Comparison of ENCODE assay signal across 10 cellular contexts in the genomic region with DNA sequence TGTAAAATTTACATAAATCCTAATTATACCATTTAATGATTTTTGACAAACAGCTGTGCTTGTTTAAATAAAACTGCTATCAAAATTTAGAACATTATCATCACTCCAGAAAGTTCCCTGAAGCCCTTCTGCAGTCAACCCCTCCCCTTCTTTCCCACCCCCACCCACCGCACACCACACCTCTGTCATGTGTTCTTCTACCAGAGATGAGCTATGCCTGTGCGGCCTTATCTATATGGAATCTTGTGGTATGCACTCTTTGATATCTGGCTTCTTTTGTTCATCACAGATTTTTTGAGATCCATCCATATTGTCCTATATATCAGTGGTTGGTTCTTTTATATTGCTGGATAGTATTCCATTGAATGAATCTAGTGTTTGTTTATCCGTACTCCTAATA. TPM values are rescaled to one million over a fixed set of nuclear protein-coding genes. Genes with fewer than 3 reads are reported as not detected.
DNase-seq lines count a peak whose midpoint lies in the region; ATAC-seq and TF ChIP-seq lines count a peak whose summit lies in the region.
"Had no signal": no experiment of that assay in that cellular context is flagged by ENCODE, and none has a peak within 500 bp of the region (broad histone marks: within the 10 kb centered on the region; RNA-seq: fewer than 3 reads in every experiment).

No MANE protein-coding gene starts in this region.

- peaks cover 57% of the 10 kb centered on the region for H3K36me3 Mint-ChIP-seq in CD4-positive, CD25-positive, alpha-beta regulatory T cell
- H3K36me3 Mint-ChIP-seq in activated naive CD8-positive, alpha-beta T cell treated with anti-CD3 and anti-CD28 coated beads for 36 hours, result peaks cover 32% of the 10 kb centered on the region

- peak; percentile 36 to 50 (median 46) for DNase-seq in CD4-positive, CD25-positive, alpha-beta regulatory T cell
- DNase-seq in OCI-M1 (lab: John Stamatoyannopoulos, UW) (peak; percentile 21), GM13976 (ENCODE audit: low spot score) (no peak), NCI-H1048 (lab: John Stamatoyannopoulos, UW) (no peak)
- DNase-seq in activated naive CD8-positive, alpha-beta T cell treated with anti-CD3 and anti-CD28 coated beads for 36 hours, result no peak
- DNase-seq: NCI-H2227 treated with DMSO at 0.1 percent for 48 hours, SIG-M5 had no signal

- TF ChIP-seq CTCF in GM13976 (IDR thresholded peaks at IDR 0.05; ENCODE audit: borderline replicate concordance, control extremely low read depth, extremely low read depth, insufficient read depth, missing control alignments), result no peak

- peak overlapping the region in 2 of 3 donors; percentile 4 to 79 for H3K27ac Mint-ChIP-seq in CD4-positive, CD25-positive, alpha-beta regulatory T cell
- H3K27ac Mint-ChIP-seq in activated naive CD8-positive, alpha-beta T cell treated with anti-CD3 and anti-CD28 coated beads for 36 hours, result peak overlapping the region; percentile 92

- peak overlapping the region; percentile 80 to 94 (median 85) for H3K4me3 Mint-ChIP-seq in CD4-positive, CD25-positive, alpha-beta regulatory T cell
- H3K4me3 Mint-ChIP-seq in activated naive CD8-positive, alpha-beta T cell treated with anti-CD3 and anti-CD28 coated beads for 36 hours, result peak overlapping the region; percentile 72

- H3K27ac ChIP-seq in CD4-positive, CD25-positive, alpha-beta regulatory T cell (ENCODE audit: insufficient read depth, low read length, poor library complexity, severe bottlenecking), result peak overlapping the region; percentile 58
- peak overlapping the region; percentile 32 for H3K27ac ChIP-seq in rectal smooth muscle tissue (ENCODE audit: low read depth, low read length)

- peaks cover 83% of the 10 kb centered on the region for H3K4me1 ChIP-seq in CD4-positive, CD25-positive, alpha-beta regulatory T cell (ENCODE audit: control insufficient read depth, insufficient read depth, low read length, poor library complexity, severe bottlenecking)
- H3K4me1 ChIP-seq in rectal smooth muscle tissue (ENCODE audit: control insufficient read depth, insufficient read depth, low read length), result peaks cover 51% of the 10 kb centered on the region

- peak; percentile 29 to 38 for ATAC-seq in CD4-positive, CD25-positive, alpha-beta regulatory T cell (ENCODE audit: low read depth in 2 of 2)
- ATAC-seq in GM21526 (IDR thresholded peaks at IDR 0.05; ENCODE audit: low FRiP score, unreplicated experiment), result no peak
- no peak for ATAC-seq in GM18868 (IDR thresholded peaks at IDR 0.05; ENCODE audit: unreplicated experiment)

- peak overlapping the region; percentile 85 for H3K4me3 ChIP-seq in CD4-positive, CD25-positive, alpha-beta regulatory T cell (ENCODE audit: low read depth, low read length)
- H3K4me3 ChIP-seq in rectal smooth muscle tissue (ENCODE audit: low read length), result no peak overlapping the region

- peaks cover under 1% of the 10 kb centered on the region for H3K27me3 Mint-ChIP-seq in CD4-positive, CD25-positive, alpha-beta regulatory T cell
- no peaks in the 10 kb centered on the region for H3K27me3 Mint-ChIP-seq in activated naive CD8-positive, alpha-beta T cell treated with anti-CD3 and anti-CD28 coated beads for 36 hours

- no peaks in the 10 kb centered on the region for H3K27me3 ChIP-seq in CD4-positive, CD25-positive, alpha-beta regulatory T cell (ENCODE audit: control insufficient read depth, insufficient read depth, low read length)
- H3K27me3 ChIP-seq in rectal smooth muscle tissue (ENCODE audit: control insufficient read depth, insufficient read depth, low read length), result no peaks in the 10 kb centered on the region

- peaks cover 0 to 2% (median 0%) of the 10 kb centered on the region in 7 donors for H3K9me3 Mint-ChIP-seq in CD4-positive, CD25-positive, alpha-beta regulatory T cell
- no peaks in the 10 kb centered on the region for H3K9me3 Mint-ChIP-seq in activated naive CD8-positive, alpha-beta T cell treated with anti-CD3 and anti-CD28 coated beads for 36 hours

- H3K9ac ChIP-seq in rectal smooth muscle tissue (ENCODE audit: low read length), result no peak overlapping the region

- peaks cover 73 to 95% (median 81%) of the 10 kb centered on the region in 4 donors for H3K4me1 Mint-ChIP-seq in CD4-positive, CD25-positive, alpha-beta regulatory T cell
- H3K4me1 Mint-ChIP-seq in activated naive CD8-positive, alpha-beta T cell treated with anti-CD3 and anti-CD28 coated beads for 36 hours, result peaks cover 85% of the 10 kb centered on the region

- in situ Hi-C loops in GM13976 (cut with MboI; ENCODE audit: low sequenced_read_pairs, unreplicated experiment), result no loop called here

- H3K9me3 ChIP-seq in CD4-positive, CD25-positive, alpha-beta regulatory T cell (ENCODE audit: control insufficient read depth in 2 of 2, low read length in 2 of 2), result no peaks in the 10 kb centered on the region

- peaks cover 41% of the 10 kb centered on the region for H3K36me3 ChIP-seq in CD4-positive, CD25-positive, alpha-beta regulatory T cell (ENCODE audit: control insufficient read depth, insufficient read depth, low read length)
- peaks cover 3% of the 10 kb centered on the region for H3K36me3 ChIP-seq in rectal smooth muscle tissue (ENCODE audit: control insufficient read depth, insufficient read depth, low read length)

RNA-seq across cellular contexts. Expression of a gene that starts 7.2 kb away (rescaled TPM):
- total RNA-seq in CD4-positive, CD25-positive, alpha-beta regulatory T cell, result 236 TPM
- 100 to 1,000 TPM in 1 of 4 donors, 10 to 100 TPM in 3; 62.4 to 110 (median 72.3) TPM for polyA plus RNA-seq in CD4-positive, CD25-positive, alpha-beta regulatory T cell
- 1 to 10 TPM; 8.4 to 10.0 TPM for total RNA-seq in activated naive CD8-positive, alpha-beta T cell treated with anti-CD3 and anti-CD28 coated beads for 36 hours

Comparison
In these comparisons a context has a peak if more than half of its experiments do, and no peak if none do; other contexts are left out.
1. ATAC-seq: peak in CD4-positive, CD25-positive, alpha-beta regulatory T cell (2 of 2); none in GM21526 (single experiment) and GM18868 (single experiment).
2. DNase-seq: peak in CD4-positive, CD25-positive, alpha-beta regulatory T cell (3 of 3) and OCI-M1 (single experiment); none in activated naive CD8-positive, alpha-beta T cell treated with anti-CD3 and anti-CD28 coated beads for 36 hours (single experiment), GM13976 (single experiment) and NCI-H1048 (single experiment).
3. RNA of a gene that starts 7.2 kb away (total RNA-seq): 236 TPM in CD4-positive, CD25-positive, alpha-beta regulatory T cell (single experiment); 8.4 to 10.0 TPM in activated naive CD8-positive, alpha-beta T cell treated with anti-CD3 and anti-CD28 coated beads for 36 hours; every median in the first group is over 10 times any median in the second.